15 cellular contexts compared by ENCODE assay signal in genomic region chr12:123941000-123941399, GRCh38.
"Had no signal": no experiment of that assay in that cellular context is flagged by ENCODE, and none has a peak within 500 bp of the region (broad histone marks: within the 10 kb centered on the region; RNA-seq: fewer than 3 reads in every experiment).

No MANE protein-coding gene starts in this region.

- H3K27me3 Mint-ChIP-seq: central memory CD8-positive, alpha-beta T cell; type B pancreatic cell had no signal

- DNase-seq: esophagus squamous epithelium; glutamatergic neuron; left colon; left ventricle myocardium superior; sigmoid colon; stimulated activated CD4-positive, alpha-beta T cell treated with anti-CD3 and anti-CD28 coated beads, Interleukin-12 subunit alpha, Interleukin-12 subunit beta, amount 100 ng/mL, for 4 hours; stimulated activated naive CD4-positive, alpha-beta T cell treated with Interleukin-2 at 50 U/mL for 16 hours; thyroid gland had no signal

- H3K4me3 ChIP-seq: esophagus squamous epithelium, gastroesophageal sphincter, right atrium auricular region, sigmoid colon, skin epidermis, suprapubic skin, thyroid gland had no signal

- H3K9me3 ChIP-seq: gastroesophageal sphincter, right atrium auricular region, suprapubic skin, thyroid gland had no signal

- H3K4me1 ChIP-seq: esophagus squamous epithelium, gastroesophageal sphincter, sigmoid colon, suprapubic skin had no signal

- H3K27me3 ChIP-seq: esophagus squamous epithelium, gastroesophageal sphincter, right atrium auricular region, sigmoid colon, suprapubic skin, thyroid gland had no signal

- H3K27ac ChIP-seq: esophagus squamous epithelium, gastroesophageal sphincter, right atrium auricular region, sigmoid colon, suprapubic skin, thyroid gland had no signal

- H3K9me3 Mint-ChIP-seq: central memory CD8-positive, alpha-beta T cell; nephron; type B pancreatic cell had no signal

- H3K27ac Mint-ChIP-seq: nephron, type B pancreatic cell had no signal

- ATAC-seq: gastroesophageal sphincter, left colon, left ventricle myocardium superior had no signal

- H3K4me3 Mint-ChIP-seq: central memory CD8-positive, alpha-beta T cell; nephron; type B pancreatic cell had no signal
